In genomic region chr11:65710424-65710823, GRCh38 we compare ENCODE assay signal across 1 cellular context.
TF ChIP-seq lines count a peak whose summit lies in the region.

No MANE protein-coding gene starts in this region.

TF ChIP-seq in HCT116, 20 proteins besides CTCF, POLR2A, EP300 and RAD21:
- no peak for TF ChIP-seq POLR2AphosphoS5 (IDR thresholded peaks at IDR 0.05; ENCODE audit: low read depth, low read length)
- TF ChIP-seq SIN3A (IDR thresholded peaks at IDR 0.05; ENCODE audit: low read depth), result no peak
- TF ChIP-seq FOSL1 (IDR thresholded peaks at IDR 0.05; ENCODE audit: low read depth), result no peak
- no peak for TF ChIP-seq TCF7L2 (IDR thresholded peaks at IDR 0.05; ENCODE audit: borderline replicate concordance, extremely low read depth, insufficient read depth, insufficient read length)
- TF ChIP-seq EGR1 (IDR thresholded peaks at IDR 0.05; ENCODE audit: low read depth), result no peak
- TF ChIP-seq ELF1 (IDR thresholded peaks at IDR 0.05; ENCODE audit: borderline replicate concordance, low read depth), result no peak
- no peak for TF ChIP-seq ZFX (IDR thresholded peaks at IDR 0.05)
- TF ChIP-seq EZH2phosphoT487 (IDR thresholded peaks at IDR 0.05; ENCODE audit: borderline replicate concordance), result no peak
- TF ChIP-seq REST (IDR thresholded peaks at IDR 0.05; ENCODE audit: low read depth), result no peak
- no peak for TF ChIP-seq CBX3 (IDR thresholded peaks at IDR 0.05; ENCODE audit: low read depth)
TF ChIP-seq in HCT116: peak in this region for 0.
